20 cellular contexts compared by ENCODE assay signal in genomic region chr17:8020251-8020650, GRCh38. TPM values are rescaled to one million over a fixed set of nuclear protein-coding genes. Genes with fewer than 3 reads are reported as not detected.
DNase-seq lines count a peak whose midpoint lies in the region; ATAC-seq and TF ChIP-seq lines count a peak whose summit lies in the region.
"Had no signal": no experiment of that assay in that cellular context is flagged by ENCODE, and none has a peak within 500 bp of the region (broad histone marks: within the 10 kb centered on the region; RNA-seq: fewer than 3 reads in every experiment).

No MANE protein-coding gene starts in this region.

- DNase-seq in CD14-positive monocyte (ENCODE audit: low spot score) (no peak), breast epithelium (ENCODE audit: low spot score in 2 of 2) (no peak), islet precursor cell (peak; percentile 35), sigmoid colon (peak; percentile 48), testis (no peak)
- no peak for DNase-seq in activated CD4-positive, alpha-beta T cell treated with anti-CD3 and anti-CD28 coated beads, Interleukin-2, amount 10 ng/mL, durations not matched to agents 24 days and 14 days
- DNase-seq: CD8-positive, alpha-beta T cell; EL; KBM-7; NCI-H1694 treated with DMSO at 0.1 percent for 48 hours; NCI-H510A treated with DMSO at 0.1 percent for 48 hours; NCI-H774; SJCRH30 had no signal

- H3K4me1 Mint-ChIP-seq in CD14-positive monocyte: peaks cover 82% of the 10 kb centered on the region
- peaks cover 10% of the 10 kb centered on the region for H3K4me1 Mint-ChIP-seq in activated CD4-positive, alpha-beta T cell treated with anti-CD3 and anti-CD28 coated beads, Interleukin-2, amount 10 ng/mL, durations not matched to agents 24 days and 14 days

- H3K36me3 ChIP-seq in breast epithelium (no peaks in the 10 kb centered on the region), sigmoid colon (no peaks in the 10 kb centered on the region), testis (ENCODE audit: low read depth, missing control alignments) (no peaks in the 10 kb centered on the region)
- H3K36me3 ChIP-seq: SJCRH30 had no signal

- H3K9me3 ChIP-seq in breast epithelium (no peaks in the 10 kb centered on the region), sigmoid colon (no peaks in the 10 kb centered on the region), testis (no peaks in the 10 kb centered on the region)
- H3K9me3 ChIP-seq: SJCRH30 had no signal

- ATAC-seq in HG02588 (IDR thresholded peaks at IDR 0.05; ENCODE audit: unreplicated experiment): no peak
- ATAC-seq: CD8-positive, alpha-beta T cell; HepG2 had no signal

- peaks cover 0 to 8% of the 10 kb centered on the region in 2 donors for H3K4me1 ChIP-seq in breast epithelium
- peaks cover 0 to 20% (median 14%) of the 10 kb centered on the region in 4 donors for H3K4me1 ChIP-seq in sigmoid colon
- peaks cover 8% of the 10 kb centered on the region for H3K4me1 ChIP-seq in testis

- peak overlapping the region in 6 of 7 donors; percentile 21 to 86 (median 77) for H3K27ac Mint-ChIP-seq in CD14-positive monocyte
- no peak overlapping the region for H3K27ac Mint-ChIP-seq in activated CD4-positive, alpha-beta T cell treated with anti-CD3 and anti-CD28 coated beads, Interleukin-2, amount 10 ng/mL, durations not matched to agents 24 days and 14 days
- H3K27ac Mint-ChIP-seq: CD8-positive, alpha-beta T cell had no signal

- peaks cover 7 to 10% of the 10 kb centered on the region in 2 donors for H3K36me3 Mint-ChIP-seq in CD14-positive monocyte
- H3K36me3 Mint-ChIP-seq in activated CD4-positive, alpha-beta T cell treated with anti-CD3 and anti-CD28 coated beads, Interleukin-2, amount 10 ng/mL, durations not matched to agents 24 days and 14 days (ENCODE audit: low read depth): no peaks in the 10 kb centered on the region
- H3K36me3 Mint-ChIP-seq: CD8-positive, alpha-beta T cell had no signal

- H3K27me3 ChIP-seq in breast epithelium: no peaks in the 10 kb centered on the region
- H3K27me3 ChIP-seq in sigmoid colon: peaks cover 2 to 26% (median 12%) of the 10 kb centered on the region in 3 donors
- H3K27me3 ChIP-seq in testis: no peaks in the 10 kb centered on the region
- H3K27me3 ChIP-seq: SJCRH30 had no signal

- H3K4me3 ChIP-seq in breast epithelium (no peak overlapping the region), sigmoid colon (no peak overlapping the region), testis (no peak overlapping the region)
- H3K4me3 ChIP-seq: GM12878, SJCRH30 had no signal

- TF ChIP-seq POLR2A in breast epithelium (IDR thresholded peaks at IDR 0.05) (no peak), sigmoid colon (IDR thresholded peaks at IDR 0.05) (no peak), testis (IDR thresholded peaks at IDR 0.05) (no peak)

- no peak for TF ChIP-seq EP300 in sigmoid colon (IDR thresholded peaks at IDR 0.05)

- WGBS in sigmoid colon, 2 donors: 89 to 91% methylated on average over 6 of the region's 6 CpGs
- WGBS in testis, 2 donors: 86 to 90% methylated on average over 4 to 6 of the region's 6 CpGs

- H3K4me3 Mint-ChIP-seq in CD14-positive monocyte: peak overlapping the region in 1 of 2 donors; percentile 66
- H3K4me3 Mint-ChIP-seq in activated CD4-positive, alpha-beta T cell treated with anti-CD3 and anti-CD28 coated beads, Interleukin-2, amount 10 ng/mL, durations not matched to agents 24 days and 14 days: no peak overlapping the region
- H3K4me3 Mint-ChIP-seq: CD8-positive, alpha-beta T cell had no signal

- H3K9me3 Mint-ChIP-seq in CD14-positive monocyte: peaks cover 0 to 2% (median 0%) of the 10 kb centered on the region in 7 donors
- H3K9me3 Mint-ChIP-seq in activated CD4-positive, alpha-beta T cell treated with anti-CD3 and anti-CD28 coated beads, Interleukin-2, amount 10 ng/mL, durations not matched to agents 24 days and 14 days: no peaks in the 10 kb centered on the region
- H3K9me3 Mint-ChIP-seq: CD8-positive, alpha-beta T cell had no signal

- TF ChIP-seq CTCF in CD14-positive monocyte (IDR thresholded peaks at IDR 0.05): no peak
- TF ChIP-seq CTCF in breast epithelium (IDR thresholded peaks at IDR 0.05): no peak
- TF ChIP-seq CTCF in sigmoid colon (IDR thresholded peaks at IDR 0.05): no peak
- no peak for TF ChIP-seq CTCF in testis (IDR thresholded peaks at IDR 0.05)

- intact Hi-C loops in CD14-positive monocyte (cut with micrococcal nuclease): no loop called here
- intact Hi-C loops in breast epithelium (cut with DNase I; ENCODE audit: low total_unique reads): no loop called here
- intact Hi-C loops in sigmoid colon (cut with DNase I): no loop called here
- intact Hi-C loops in testis (cut with DNase I; ENCODE audit: low total_unique reads): no loop called here
- intact Hi-C loops in activated CD4-positive, alpha-beta T cell treated with anti-CD3 and anti-CD28 coated beads, Interleukin-2, amount 10 ng/mL, durations not matched to agents 24 days and 14 days (cut with micrococcal nuclease): no loop called here

- H3K27me3 Mint-ChIP-seq in CD14-positive monocyte (ENCODE audit: low read depth in 3 of 3): peaks cover 0 to 5% (median 3%) of the 10 kb centered on the region in 3 donors
- H3K27me3 Mint-ChIP-seq in activated CD4-positive, alpha-beta T cell treated with anti-CD3 and anti-CD28 coated beads, Interleukin-2, amount 10 ng/mL, durations not matched to agents 24 days and 14 days: peaks cover 12% of the 10 kb centered on the region

- H3K27ac ChIP-seq in breast epithelium: peak overlapping the region; percentile 7 to 73
- H3K27ac ChIP-seq in sigmoid colon: no peak overlapping the region
- H3K27ac ChIP-seq in testis: no peak overlapping the region
- H3K27ac ChIP-seq: SJCRH30 had no signal

RNA-seq across cellular contexts. Expression of gene GUCY2D, which starts 17.8 kb away (rescaled TPM):
- polyA plus RNA-seq in CD14-positive monocyte (under 1 TPM in 1 of 2 donors, not detected in 1; 0.46 TPM), sigmoid colon (under 1 TPM in 1 of 3 donors, not detected in 2; 0.04 TPM), testis (ENCODE audit: insufficient read depth, low read depth, low replicate concordance) (2.4 TPM)
- total RNA-seq in breast epithelium (under 1 TPM in 1 of 3 donors, not detected in 2; 0.15 TPM), sigmoid colon (not detected), testis (1 to 10 TPM; 1.3 to 1.7 TPM)
- not detected in 2 replicates for total RNA-seq in activated CD4-positive, alpha-beta T cell treated with anti-CD3 and anti-CD28 coated beads, Interleukin-2, amount 10 ng/mL, durations not matched to agents 24 days and 14 days
- total RNA-seq: Calu3; CD8-positive, alpha-beta T cell; GM12878; H4; HepG2; RPMI7951; SJCRH30 had no signal
- polyA plus RNA-seq: GM12878, HepG2 had no signal

RNA-seq across cellular contexts. Expression of gene ALOX15B, which starts 18.6 kb away (rescaled TPM):
- 1 to 10 TPM; 2.0 to 2.8 TPM for polyA plus RNA-seq in CD14-positive monocyte
- 10 to 100 TPM in 2 of 3 donors, 1 to 10 TPM in 1; 3.3 to 38.3 (median 12.3) TPM for total RNA-seq in breast epithelium
- 1 to 10 TPM; 2.8 to 5.3 (median 4.3) TPM for total RNA-seq in sigmoid colon
- polyA plus RNA-seq in sigmoid colon: 1 to 10 TPM; 1.2 to 3.2 (median 1.8) TPM
- 1 to 10 TPM in 1 of 2 donors, under 1 TPM in 1; 0.79 to 2.2 TPM for total RNA-seq in testis
- polyA plus RNA-seq in testis (ENCODE audit: insufficient read depth, low read depth, low replicate concordance): 1.8 TPM
- total RNA-seq in activated CD4-positive, alpha-beta T cell treated with anti-CD3 and anti-CD28 coated beads, Interleukin-2, amount 10 ng/mL, durations not matched to agents 24 days and 14 days: not detected in 2 replicates
- total RNA-seq: Calu3; CD8-positive, alpha-beta T cell; GM12878; H4; HepG2; RPMI7951; SJCRH30 had no signal
- polyA plus RNA-seq: BJ, HepG2 had no signal

Comparison
In these comparisons a context has a peak if more than half of its experiments do, and no peak if none do; other contexts are left out.
1. DNase-seq: peak in islet precursor cell (single experiment) and sigmoid colon (single experiment); none in CD14-positive monocyte (single experiment), breast epithelium (0 of 2), testis (single experiment) and activated CD4-positive, alpha-beta T cell treated with anti-CD3 and anti-CD28 coated beads, Interleukin-2, amount 10 ng/mL, durations not matched to agents 24 days and 14 days (single experiment).
2. H3K27ac ChIP-seq: peak in breast epithelium (2 of 2); none in sigmoid colon (0 of 4) and testis (0 of 2).